In the genomic region with DNA sequence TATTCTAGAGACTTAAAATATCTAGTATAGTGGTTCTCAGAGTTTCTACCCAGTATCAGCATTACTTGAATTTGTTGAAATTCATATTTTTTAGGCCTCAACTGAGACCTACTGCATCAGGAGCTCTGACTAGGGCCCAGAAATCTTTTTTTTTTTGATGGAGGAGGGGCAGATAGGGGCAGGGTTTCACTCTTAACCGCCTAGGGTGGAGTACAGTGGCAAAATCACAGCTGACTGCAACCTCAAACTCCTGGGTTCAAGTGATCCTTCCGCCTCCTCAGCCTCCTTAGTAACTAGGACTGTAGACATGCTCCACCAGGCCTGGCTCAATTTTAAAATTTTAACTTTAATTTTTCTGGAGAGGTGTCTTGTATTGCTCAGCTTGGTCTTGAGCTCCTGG, we compare ENCODE assay signal across 22 cellular contexts. TPM values are rescaled to one million over a fixed set of nuclear protein-coding genes. Genes with fewer than 3 reads are reported as not detected.
DNase-seq lines count a peak whose midpoint lies in the region; ATAC-seq and TF ChIP-seq lines count a peak whose summit lies in the region.
"Had no signal": no experiment of that assay in that cellular context is flagged by ENCODE, and none has a peak within 500 bp of the region (broad histone marks: within the 10 kb centered on the region; RNA-seq: fewer than 3 reads in every experiment).

No MANE protein-coding gene starts in this region.

- 94 to 100% methylated on average over 2 of the region's 2 CpGs for WGBS in GM23248 (ENCODE audit: low coverage in 1 of 2, low lambda C conversion rate in 2 of 2, missing lambda C conversion rate in 2 of 2), 2 experiments

- peaks cover 97% of the 10 kb centered on the region for H3K79me2 ChIP-seq in GM23248 (ENCODE audit: insufficient read depth)

- no peak overlapping the region for H3K4me3 ChIP-seq in GM23248
- no peak overlapping the region for H3K4me3 ChIP-seq in naive thymus-derived CD4-positive, alpha-beta T cell (ENCODE audit: low read length)
- H3K4me3 ChIP-seq: heart right ventricle, uterus had no signal

- peaks cover 73% of the 10 kb centered on the region for H3K36me3 Mint-ChIP-seq in activated naive CD8-positive, alpha-beta T cell treated with anti-CD3 and anti-CD28 coated beads, Interleukin-2, amount 50 U/mL, for 24 hours (ENCODE audit: low read depth)
- peaks cover 24 to 67% (median 49%) of the 10 kb centered on the region in 5 donors for H3K36me3 Mint-ChIP-seq in naive thymus-derived CD4-positive, alpha-beta T cell

- H3K4me1 Mint-ChIP-seq in activated naive CD8-positive, alpha-beta T cell treated with anti-CD3 and anti-CD28 coated beads, Interleukin-2, amount 50 U/mL, for 24 hours, result peaks cover 34% of the 10 kb centered on the region
- peaks cover 15 to 62% (median 53%) of the 10 kb centered on the region in 7 donors for H3K4me1 Mint-ChIP-seq in naive thymus-derived CD4-positive, alpha-beta T cell
- H3K4me1 Mint-ChIP-seq: H9 had no signal

- H3K9me3 ChIP-seq in GM23248 (ENCODE audit: low read depth), result no peaks in the 10 kb centered on the region
- H3K9me3 ChIP-seq in naive thymus-derived CD4-positive, alpha-beta T cell (ENCODE audit: control insufficient read depth in 2 of 3, low read length in 3 of 3), result no peaks in the 10 kb centered on the region
- H3K9me3 ChIP-seq: heart right ventricle, uterus had no signal

- H3K27ac ChIP-seq in 22Rv1, result peak overlapping the region; percentile 25
- no peak overlapping the region; the same call in 1 of the 2 replicates for H3K27ac ChIP-seq in GM23248
- peak overlapping the region; percentile 46 for H3K27ac ChIP-seq in naive thymus-derived CD4-positive, alpha-beta T cell (ENCODE audit: low read depth, low read length)
- H3K27ac ChIP-seq: epithelial cell of prostate, RWPE1, uterus had no signal

- H3K4me1 ChIP-seq in GM23248 (ENCODE audit: insufficient read depth), result no peaks in the 10 kb centered on the region; the same call in 1 of the 2 replicates
- H3K4me1 ChIP-seq in naive thymus-derived CD4-positive, alpha-beta T cell (ENCODE audit: control insufficient read depth in 2 of 2, insufficient read depth in 2 of 2, low read length in 2 of 2), result peaks cover 0 to 22% of the 10 kb centered on the region in 2 donors
- H3K4me1 ChIP-seq: uterus had no signal

- H3K4me2 ChIP-seq in GM23248 (ENCODE audit: unreplicated experiment), result no peak overlapping the region

- no peak for DNase-seq in GM23248
- no peak for DNase-seq in activated naive CD8-positive, alpha-beta T cell treated with anti-CD3 and anti-CD28 coated beads, Interleukin-2, amount 50 U/mL, for 24 hours
- DNase-seq in naive thymus-derived CD4-positive, alpha-beta T cell, result no peak
- DNase-seq in GF-D8 (lab: John Stamatoyannopoulos, UW), result no peak
- no peak for DNase-seq in stimulated activated CD4-positive, alpha-beta T cell treated with anti-CD3 and anti-CD28 coated beads, Interleukin-15, amount 100 ng/mL, for 24 hours
- no peak for DNase-seq in NCI-H69 (lab: John Stamatoyannopoulos, UW)
- DNase-seq: activated B cell treated with CpG ODN at 0.5 μM for 24 hours; CD8-positive, alpha-beta memory T cell; dermis blood vessel endothelial cell; H9; heart right ventricle; NCI-H1417; substantia nigra; uterus had no signal

- intact Hi-C loops in naive thymus-derived CD4-positive, alpha-beta T cell (cut with micrococcal nuclease), result loop anchor here (2.0 to 5.0 kb wide), 3 partner anchors 18 to 76 kb away; no protein-coding TSS in a partner anchor

- no peaks in the 10 kb centered on the region for H3K27me3 Mint-ChIP-seq in activated naive CD8-positive, alpha-beta T cell treated with anti-CD3 and anti-CD28 coated beads, Interleukin-2, amount 50 U/mL, for 24 hours
- H3K27me3 Mint-ChIP-seq in naive thymus-derived CD4-positive, alpha-beta T cell, result no peaks in the 10 kb centered on the region
- H3K27me3 Mint-ChIP-seq: activated B cell treated with CpG ODN at 0.5 μM for 24 hours; CD8-positive, alpha-beta memory T cell had no signal

- POLR2A ChIA-PET in naive thymus-derived CD4-positive, alpha-beta T cell (lab: Charles Lee), result interaction anchor here (0.6 to 2.0 kb wide), 7 partner anchors 9 to 145 kb away, joined by 3 to 7 read pairs (median 3); no protein-coding TSS in a partner anchor

- no peak overlapping the region for H3K4me3 Mint-ChIP-seq in activated naive CD8-positive, alpha-beta T cell treated with anti-CD3 and anti-CD28 coated beads, Interleukin-2, amount 50 U/mL, for 24 hours
- H3K4me3 Mint-ChIP-seq in naive thymus-derived CD4-positive, alpha-beta T cell, result peak overlapping the region in 1 of 10 donors; percentile 17
- H3K4me3 Mint-ChIP-seq: activated B cell treated with CpG ODN at 0.5 μM for 24 hours, H9, neural crest cell had no signal

- H2AFZ ChIP-seq in GM23248, result no peak overlapping the region

- no peaks in the 10 kb centered on the region for H4K20me1 ChIP-seq in GM23248 (ENCODE audit: insufficient read depth)

- peaks cover 84% of the 10 kb centered on the region for H3K36me3 ChIP-seq in GM23248 (ENCODE audit: low read depth)
- peaks cover 44 to 88% (median 58%) of the 10 kb centered on the region in 3 experiments for H3K36me3 ChIP-seq in naive thymus-derived CD4-positive, alpha-beta T cell (ENCODE audit: control insufficient read depth in 2 of 3, insufficient read depth in 3 of 3, low read length in 3 of 3)
- H3K36me3 ChIP-seq: uterus had no signal

- peak overlapping the region; percentile 57 for H3K27ac Mint-ChIP-seq in activated naive CD8-positive, alpha-beta T cell treated with anti-CD3 and anti-CD28 coated beads, Interleukin-2, amount 50 U/mL, for 24 hours
- H3K27ac Mint-ChIP-seq in naive thymus-derived CD4-positive, alpha-beta T cell, result peak overlapping the region in 6 of 9 donors; percentile 52 to 90 (median 66)

- no peaks in the 10 kb centered on the region for H3K27me3 ChIP-seq in GM23248 (replicated peaks; ENCODE audit: insufficient read depth)
- H3K27me3 ChIP-seq in naive thymus-derived CD4-positive, alpha-beta T cell (ENCODE audit: control insufficient read depth in 2 of 2, insufficient read depth in 2 of 2, low read length in 2 of 2), result no peaks in the 10 kb centered on the region
- H3K27me3 ChIP-seq: heart right ventricle, uterus had no signal

- peaks cover 82% of the 10 kb centered on the region for H3F3A ChIP-seq in GM23248 (ENCODE audit: insufficient read depth)

- CTCF ChIA-PET in naive thymus-derived CD4-positive, alpha-beta T cell (lab: Charles Lee), result interaction anchor here (0.6 to 1.3 kb wide), 4 partner anchors 11 to 141 kb away, joined by 3 to 5 read pairs (median 3); no protein-coding TSS in a partner anchor

- no peaks in the 10 kb centered on the region for H3K9me3 Mint-ChIP-seq in activated naive CD8-positive, alpha-beta T cell treated with anti-CD3 and anti-CD28 coated beads, Interleukin-2, amount 50 U/mL, for 24 hours
- no peaks in the 10 kb centered on the region for H3K9me3 Mint-ChIP-seq in naive thymus-derived CD4-positive, alpha-beta T cell
- H3K9me3 Mint-ChIP-seq: activated B cell treated with CpG ODN at 0.5 μM for 24 hours; activated T-helper 2 cell treated with anti-CD3 and anti-CD28 coated beads, Interferon-gamma antibody, Interleukin-2, Interleukin-4, amounts not matched to agents 10 μg/mL and 5 μg/mL and 100 μg/mL, durations not matched to agents 14 hours and 24 hours and 36 hours; CD8-positive, alpha-beta memory T cell; H9; neural crest cell had no signal

- no peaks in the 10 kb centered on the region for H3K9me2 ChIP-seq in GM23248 (ENCODE audit: insufficient read depth)

- ATAC-seq in activated naive CD8-positive, alpha-beta T cell treated with anti-CD3 and anti-CD28 coated beads, Interleukin-2, amount 50 U/mL, for 24 hours, result no peak
- ATAC-seq in naive thymus-derived CD4-positive, alpha-beta T cell, result no peak
- no peak for ATAC-seq in HG02642 (IDR thresholded peaks at IDR 0.05; ENCODE audit: poor library complexity, unreplicated experiment)
- ATAC-seq: heart right ventricle, left lobe of liver, SK-N-SH treated with all-trans-retinoic acid at 6 μM for 48 hours had no signal

- in situ Hi-C loops in GM23248 (cut with MboI), result no loop called here

- TF ChIP-seq CTCF in 22Rv1 (IDR thresholded peaks at IDR 0.05), result no peak

- H3K9ac ChIP-seq in GM23248, result 0 out of 2 replicates have a peak overlapping the region, but pooled peaks have one; percentile 1

RNA-seq across cellular contexts. Expression of a gene that starts 36.6 kb away (rescaled TPM):
- 39.0 and 54.4 TPM in 2 replicates for total RNA-seq in GM23248 (2014; rRNA removed; shearing (Covaris generic))
- polyA plus RNA-seq in GM23248 (2016; fragmentation: Nextera tagmentation; extraction: Ambion mirVana), result 36.5 and 37.0 TPM in 2 replicates
- 100 to 1,000 TPM; 144 to 492 (median 393) TPM for total RNA-seq in naive thymus-derived CD4-positive, alpha-beta T cell
- 100 to 1,000 TPM in 1 of 2 donors, 10 to 100 TPM in 1; 70.0 to 103 TPM for polyA plus RNA-seq in naive thymus-derived CD4-positive, alpha-beta T cell
